In genomic region chr11:86916330-86916729, GRCh38 we compare ENCODE assay signal across 1 cellular context.
TF ChIP-seq lines count a peak whose summit lies in the region.

No MANE protein-coding gene starts in this region.

TF ChIP-seq in SK-N-SH, 30 proteins besides CTCF, POLR2A, EP300 and RAD21 (continued from another document):
- no peak for TF ChIP-seq IRF3 (IDR thresholded peaks at IDR 0.05; ENCODE audit: low read depth, low read length)
- peak; percentile 72 for TF ChIP-seq TEAD4 (IDR thresholded peaks at IDR 0.05; ENCODE audit: borderline replicate concordance, insufficient read depth)
- no peak for TF ChIP-seq MAX (IDR thresholded peaks at IDR 0.05; ENCODE audit: low read depth)
- no peak for TF ChIP-seq CHD2 (IDR thresholded peaks at IDR 0.05; ENCODE audit: low read length, partially characterized antibody)
- peak; percentile 75 for TF ChIP-seq TCF12 (IDR thresholded peaks at IDR 0.05)
- TF ChIP-seq NFIC (IDR thresholded peaks at IDR 0.05; ENCODE audit: borderline replicate concordance) = peak; percentile 59
- TF ChIP-seq PBX3 (IDR thresholded peaks at IDR 0.05) = peak; percentile 48; the same call in 1 of the 2 replicates
